Comparison of ENCODE assay signal across 13 cellular contexts in the genomic region with DNA sequence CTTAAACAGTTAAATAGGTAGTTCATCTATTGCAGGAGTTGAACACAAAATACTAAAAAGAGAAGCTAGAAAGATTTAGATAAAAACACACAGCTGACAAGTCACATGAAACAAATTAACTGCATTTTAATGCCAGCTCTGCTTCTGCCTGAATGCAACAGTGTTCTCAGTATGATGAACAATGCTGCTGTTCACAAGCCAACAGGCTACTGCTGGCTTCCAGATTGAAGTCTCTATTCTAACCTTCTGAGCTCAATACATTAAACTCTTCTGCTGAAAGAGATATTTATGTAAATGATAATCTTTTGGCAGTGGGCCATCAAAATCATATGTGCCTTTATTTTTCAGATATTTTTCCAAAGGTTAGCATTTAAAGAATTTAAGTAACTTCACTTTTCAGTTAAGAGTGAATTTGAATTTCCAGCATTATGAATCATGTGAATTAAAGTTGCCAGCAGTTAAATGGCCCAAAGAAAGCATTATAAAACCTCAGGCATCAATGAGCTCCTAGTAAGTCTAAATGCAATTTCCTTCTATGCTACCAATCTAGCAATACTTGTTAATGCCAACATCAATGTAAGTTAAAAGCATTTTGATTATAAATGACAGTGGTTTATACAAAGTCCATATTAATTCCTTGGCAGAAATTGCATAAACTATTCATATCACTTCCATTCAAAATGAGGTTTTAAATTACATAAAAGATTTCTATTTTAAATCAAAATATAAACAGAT.
DNase-seq lines count a peak whose midpoint lies in the region; ATAC-seq, FAIRE-seq and TF ChIP-seq lines count a peak whose summit lies in the region.
"Had no signal": no experiment of that assay in that cellular context is flagged by ENCODE, and none has a peak within 500 bp of the region (broad histone marks: within the 10 kb centered on the region; RNA-seq: fewer than 3 reads in every experiment).

No MANE protein-coding gene starts in this region.

- H3K27ac ChIP-seq in brain microvascular endothelial cell: no peak overlapping the region
- H3K27ac ChIP-seq: BLaER1 treated with 17β-estradiol and CSF1 and Interleukin-3, amounts not matched to agents 10 nM and 100 nM had no signal

- no peak overlapping the region for H3K4me3 ChIP-seq in AG10803 (ENCODE audit: low read length)
- no peak overlapping the region for H3K4me3 ChIP-seq in brain microvascular endothelial cell (ENCODE audit: low read depth, low read length)
- H3K4me3 ChIP-seq: BLaER1 treated with 17β-estradiol and CSF1 and Interleukin-3, amounts not matched to agents 10 nM and 100 nM; GM23338 had no signal

- TF ChIP-seq CTCF in AG10803 (conservative IDR thresholded peaks at IDR 0.05; ENCODE audit: low read length): no peak
- no peak for TF ChIP-seq CTCF in brain microvascular endothelial cell (IDR thresholded peaks at IDR 0.05; ENCODE audit: low read depth, low read length, missing control alignments)

- FAIRE-seq in islet of Langerhans (lab: Jason Lieb, UNC): peak; percentile 91
- FAIRE-seq: HepG2 had no signal

- DNase-seq in AG10803 (ENCODE audit: low read depth) (peak; percentile 50), NCI-H1694 treated with DMSO at 0.1 percent for 48 hours (lab: John Stamatoyannopoulos, UW) (peak; percentile 93), brain microvascular endothelial cell (peak; percentile 11)
- no peak for DNase-seq in stimulated activated naive CD4-positive, alpha-beta T cell treated with Interleukin-2 at 50 U/mL for 16 hours (lab: John Stamatoyannopoulos, UW)
- DNase-seq in stimulated activated naive CD8-positive, alpha-beta T cell treated with anti-CD3 and anti-CD28 coated beads, Interleukin-15, Interleukin-2, amounts not matched to agents 100 U/mL and 50 U/mL, for 24 hours: no peak
- DNase-seq: activated CD4-positive, alpha-beta T cell treated with anti-CD3 and anti-CD28 coated beads, Interleukin-2, amount 10 ng/mL, durations not matched to agents 7 days and 5 days; T-helper 1 cell had no signal

- in situ Hi-C loops in brain microvascular endothelial cell (cut with HindIII; ENCODE audit: low pct_ligation_motif_present, low sequenced_read_pairs): no loop called here

- ATAC-seq in HG02678 (IDR thresholded peaks at IDR 0.05; ENCODE audit: unreplicated experiment) (no peak), GM19035 (IDR thresholded peaks at IDR 0.05; ENCODE audit: unreplicated experiment) (no peak)
- ATAC-seq in stimulated activated naive CD8-positive, alpha-beta T cell treated with anti-CD3 and anti-CD28 coated beads, Interleukin-15, Interleukin-2, amounts not matched to agents 100 U/mL and 50 U/mL, for 24 hours: no peak
- ATAC-seq: GM23338, HepG2 had no signal

- no peaks in the 10 kb centered on the region for H3K27me3 ChIP-seq in brain microvascular endothelial cell (replicated peaks)
- H3K27me3 ChIP-seq: BLaER1 treated with 17β-estradiol and CSF1 and Interleukin-3, amounts not matched to agents 10 nM and 100 nM had no signal

- H3K36me3 ChIP-seq in brain microvascular endothelial cell (replicated peaks): no peaks in the 10 kb centered on the region

Comparison
In these comparisons a context has a peak if more than half of its experiments do, and no peak if none do; other contexts are left out.
1. DNase-seq: peak in AG10803 (single experiment), NCI-H1694 treated with DMSO at 0.1 percent for 48 hours (single experiment) and brain microvascular endothelial cell (single experiment); none in stimulated activated naive CD4-positive, alpha-beta T cell treated with Interleukin-2 at 50 U/mL for 16 hours (single experiment) and stimulated activated naive CD8-positive, alpha-beta T cell treated with anti-CD3 and anti-CD28 coated beads, Interleukin-15, Interleukin-2, amounts not matched to agents 100 U/mL and 50 U/mL, for 24 hours (single experiment).